In the genomic region with DNA sequence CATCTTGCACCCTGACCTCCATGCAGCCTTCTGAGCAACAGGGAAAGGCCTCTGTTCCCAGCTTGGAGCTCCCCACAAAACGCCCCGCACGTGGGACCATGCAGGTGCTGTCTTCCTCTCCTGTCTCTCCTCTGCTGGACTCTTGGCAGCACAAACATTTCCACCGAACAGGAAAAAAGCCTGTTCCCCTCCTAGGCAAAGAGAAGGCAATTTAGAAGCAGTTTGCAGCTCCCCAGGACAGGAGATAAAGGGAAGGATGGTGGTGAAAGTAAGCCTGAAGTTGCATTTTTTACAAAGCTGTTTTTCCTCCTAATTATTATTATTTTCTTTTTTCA, we compare ENCODE assay signal across 36 cellular contexts. TPM values are rescaled to one million over a fixed set of nuclear protein-coding genes. Genes with fewer than 3 reads are reported as not detected.
"Had no signal": no experiment of that assay in that cellular context is flagged by ENCODE, and none has a peak within 500 bp of the region (broad histone marks: within the 10 kb centered on the region; RNA-seq: fewer than 3 reads in every experiment).

No MANE protein-coding gene starts in this region.

- H3K27ac ChIP-seq: ascending aorta, cardiac muscle cell, PC-9, RWPE1, VCaP had no signal

- H3K4me2 ChIP-seq: PC-9 had no signal

- H3K27me3 ChIP-seq: ascending aorta, cardiac muscle cell had no signal

- ATAC-seq: activated CD8-positive, alpha-beta T cell treated with anti-CD3 and anti-CD28 coated beads for 36 hours; activated T-cell treated with anti-CD3 and anti-CD28 coated beads, Interleukin-2, amount 50 U/mL, for 72 hours; activated T-helper 17 cell treated with anti-CD3 and anti-CD28 coated beads, Interleukin-2, amount 50 U/mL, for 72 hours had no signal

- H3K9me3 ChIP-seq: ascending aorta had no signal

- H2AFZ ChIP-seq: PC-9 had no signal

- FAIRE-seq: RCC 7860 had no signal

- H3K4me3 ChIP-seq: ascending aorta, cardiac muscle cell, PC-9 had no signal

- H3K36me3 ChIP-seq: ascending aorta, cardiac muscle cell had no signal

- DNase-seq: activated CD4-positive, alpha-beta T cell treated with anti-CD3 and anti-CD28 coated beads for 1 hour; activated CD4-positive, alpha-beta T cell treated with anti-CD3 and anti-CD28 coated beads for 48 hours; activated CD4-positive, CD25-positive, alpha-beta regulatory T cell; activated CD8-positive, alpha-beta T cell treated with anti-CD3 and anti-CD28 coated beads for 36 hours; activated effector memory CD4-positive, alpha-beta T cell treated with anti-CD3 and anti-CD28 coated beads, Interleukin-2, amount 50 U/mL, for 16 hours; activated naive CD4-positive, alpha-beta T cell treated with Interleukin-2 at 50 U/mL for 16 hours; activated naive CD8-positive, alpha-beta T cell treated with anti-CD3 and anti-CD28 coated beads, Interleukin-2, amount 10 ng/mL, durations not matched to agents 7 days and 5 days; activated T-cell treated with anti-CD3 and anti-CD28 coated beads, Interleukin-2, amount 50 U/mL, for 1 hour; activated T-cell treated with anti-CD3 and anti-CD28 coated beads, Interleukin-2, amount 50 U/mL, for 72 hours; amygdala; KG1; MM.1S; MV-4-11; NCI-H1092; NCI-H1436 treated with DMSO at 0.1 percent for 48 hours; NCI-H1694 treated with DMSO at 0.1 percent for 48 hours; NCI-H2029; NCI-H345; NCI-H524 treated with DMSO at 0.1 percent for 48 hours; NK-92 treated with Interleukin-12 subunit alpha and Interleukin-12 subunit beta, amount 100 ng/mL, for 24 hours; PC-9; Right ventricle myocardium superior; SW 1271; T-helper 1 cell; T-helper 2 cell; T-helper 9 cell had no signal

RNA-seq across cellular contexts. Expression of a gene that starts 7.7 kb away (rescaled TPM):
- total RNA-seq: activated CD8-positive, alpha-beta memory T cell treated with anti-CD3 and anti-CD28 coated beads for 36 hours; activated CD8-positive, alpha-beta T cell treated with anti-CD3 and anti-CD28 coated beads for 36 hours; activated naive CD8-positive, alpha-beta T cell treated with anti-CD3 and anti-CD28 coated beads, Interleukin-2, amount 10 ng/mL, durations not matched to agents 7 days and 5 days; activated T-cell treated with anti-CD3 and anti-CD28 coated beads, Interleukin-2, amount 50 U/mL, for 72 hours; ascending aorta; cardiac muscle cell; LHCN-M2; NCI-H460; PC-9; Right ventricle myocardium superior had no signal
- polyA plus RNA-seq: adipose tissue, cardiac muscle cell had no signal
